ENCODE assay signal across 8 cellular contexts in the genomic region with DNA sequence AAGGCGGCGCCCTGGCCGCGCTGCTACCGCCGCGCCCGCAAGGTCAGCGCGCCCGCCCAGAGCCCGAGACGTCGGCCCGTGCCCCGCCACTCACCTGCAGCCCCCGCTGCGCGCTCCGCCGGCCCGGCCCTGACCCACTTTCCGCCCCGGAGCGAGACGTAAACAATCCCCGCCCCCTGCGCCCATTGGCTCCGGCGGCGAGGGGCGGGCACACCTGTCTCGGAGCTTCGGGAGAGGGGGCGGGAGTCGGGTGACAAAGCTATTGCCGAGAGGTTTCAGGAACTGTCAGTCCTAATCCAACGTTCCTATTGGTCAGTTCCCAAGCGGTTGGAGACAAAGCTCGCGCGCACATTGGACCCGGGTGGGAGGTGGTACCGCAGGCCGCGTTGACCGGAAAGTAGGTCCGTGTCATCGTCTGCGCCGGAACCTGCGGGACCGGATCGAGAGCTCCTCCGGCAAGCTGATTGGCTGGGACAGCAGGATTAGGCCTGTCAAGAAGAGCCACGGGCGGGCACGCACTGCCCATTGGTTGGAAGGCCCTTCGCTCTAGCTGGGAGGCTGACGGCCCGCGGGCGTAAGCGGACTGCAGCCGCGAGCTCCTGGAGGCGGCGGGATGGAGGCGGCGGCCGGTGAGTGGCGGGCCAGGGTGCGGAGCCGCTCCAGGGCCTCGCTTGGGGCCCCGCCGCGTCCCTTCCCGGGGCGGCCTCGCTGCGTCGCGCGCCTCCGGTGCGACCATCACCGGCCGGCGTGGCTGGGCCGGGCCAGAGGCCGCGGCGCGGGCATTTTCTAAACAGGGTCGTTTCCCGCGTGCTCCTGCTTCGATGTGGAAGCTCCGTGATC. TPM values are rescaled to one million over a fixed set of nuclear protein-coding genes. Genes with fewer than 3 reads are reported as not detected.
DNase-seq lines count a peak whose midpoint lies in the region; ATAC-seq and TF ChIP-seq lines count a peak whose summit lies in the region.

A gene with protein sequence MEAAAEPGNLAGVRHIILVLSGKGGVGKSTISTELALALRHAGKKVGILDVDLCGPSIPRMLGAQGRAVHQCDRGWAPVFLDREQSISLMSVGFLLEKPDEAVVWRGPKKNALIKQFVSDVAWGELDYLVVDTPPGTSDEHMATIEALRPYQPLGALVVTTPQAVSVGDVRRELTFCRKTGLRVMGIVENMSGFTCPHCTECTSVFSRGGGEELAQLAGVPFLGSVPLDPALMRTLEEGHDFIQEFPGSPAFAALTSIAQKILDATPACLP (plus strand): TSS at position 553 of the 840 bp plus-strand sequence. CDS start 61 bp downstream, at position 614.
SPSB3 (minus strand) TSS at position 164 of the 840 bp plus-strand sequence. CDS start 1,088 bp downstream, outside the sequence.

- H4K20me1 ChIP-seq in BLaER1, result peaks cover 94% of the 10 kb centered on the region

- H3K9me3 Mint-ChIP-seq in activated CD4-positive, alpha-beta T cell treated with anti-CD3 and anti-CD28 coated beads, Interleukin-2, amount 10 ng/mL, durations not matched to agents 7 days and 5 days, result no peaks in the 10 kb centered on the region

- peaks cover 66% of the 10 kb centered on the region for H3K36me3 ChIP-seq in BLaER1

- POLR2A ChIA-PET in activated CD4-positive, alpha-beta T cell treated with anti-CD3 and anti-CD28 coated beads, Interleukin-2, amount 10 ng/mL, durations not matched to agents 7 days and 5 days (lab: Charles Lee), result interaction anchor here (0.8 to 1.4 kb wide), 4 partner anchors 8 to 182 kb away, joined by 3 to 8 read pairs (median 6); partner anchors contain the start of genes EME2, MAPK8IP3, MRPS34 and RPS2

- H3K4me1 ChIP-seq in BLaER1, result peaks cover 28% of the 10 kb centered on the region

- H3K4me3 Mint-ChIP-seq in activated CD4-positive, alpha-beta T cell treated with anti-CD3 and anti-CD28 coated beads, Interleukin-2, amount 10 ng/mL, durations not matched to agents 7 days and 5 days, result peak within 1 kb of the TSS; percentile 89

- peak within 1 kb of the TSS; percentile 91 for H3K27ac ChIP-seq in BLaER1
- peak within 1 kb of the TSS; percentile 84 to 94 for H3K27ac ChIP-seq in coronary artery
- H3K27ac ChIP-seq in layer of hippocampus (ENCODE audit: low read depth, low read length), result peak within 1 kb of the TSS; percentile 81

- H3K4me2 ChIP-seq in BLaER1, result peak within 1 kb of the TSS; percentile 97

- no peak for TF ChIP-seq CTCF in coronary artery (IDR thresholded peaks at IDR 0.05)

- peak; percentile 100 for DNase-seq in NCI-H69 (lab: John Stamatoyannopoulos, UW)
- peak; percentile 100 for DNase-seq in activated CD4-positive, alpha-beta T cell treated with anti-CD3 and anti-CD28 coated beads, Interleukin-2, amount 10 ng/mL, durations not matched to agents 7 days and 5 days
- peak; percentile 100 for DNase-seq in coronary artery (ENCODE audit: low spot score)
- peak; percentile 88 to 93 for DNase-seq in stimulated activated CD4-positive, alpha-beta T cell treated with anti-CD3 and anti-CD28 coated beads, Interleukin-1b, Interleukin-23, amount 100 ng/mL, for 4 hours (ENCODE audit: low read depth in 2 of 2)

- peak within 1 kb of the TSS; percentile 94 for H3K9ac ChIP-seq in BLaER1

- peaks cover 5% of the 10 kb centered on the region for H3K36me3 Mint-ChIP-seq in activated CD4-positive, alpha-beta T cell treated with anti-CD3 and anti-CD28 coated beads, Interleukin-2, amount 10 ng/mL, durations not matched to agents 7 days and 5 days (ENCODE audit: low read depth)

- H3K4me1 Mint-ChIP-seq in activated CD4-positive, alpha-beta T cell treated with anti-CD3 and anti-CD28 coated beads, Interleukin-2, amount 10 ng/mL, durations not matched to agents 7 days and 5 days, result peaks cover 25% of the 10 kb centered on the region

- H3K4me3 ChIP-seq in BLaER1 (peak within 1 kb of the TSS; percentile 97), coronary artery (peak within 1 kb of the TSS; percentile 99)

- CTCF ChIA-PET in activated CD4-positive, alpha-beta T cell treated with anti-CD3 and anti-CD28 coated beads, Interleukin-2, amount 10 ng/mL, durations not matched to agents 7 days and 5 days (lab: Charles Lee), result interaction anchor here (0.5 to 2.0 kb wide), 16 partner anchors 8 to 182 kb away, joined by 3 to 14 read pairs (median 3); partner anchors contain the start of genes EME2, FAHD1, HAGH and MAPK8IP3

- peak within 1 kb of the TSS; percentile 93 for H3K27ac Mint-ChIP-seq in activated CD4-positive, alpha-beta T cell treated with anti-CD3 and anti-CD28 coated beads, Interleukin-2, amount 10 ng/mL, durations not matched to agents 7 days and 5 days

- peak; percentile 79 for ATAC-seq in GM19328 (IDR thresholded peaks at IDR 0.05; ENCODE audit: unreplicated experiment)
- ATAC-seq in HG03520 (IDR thresholded peaks at IDR 0.05; ENCODE audit: unreplicated experiment), result peak; percentile 80

- H3K27me3 ChIP-seq in BLaER1 (no peaks in the 10 kb centered on the region), layer of hippocampus (ENCODE audit: control insufficient read depth, insufficient read depth, low read length) (no peaks in the 10 kb centered on the region)

- no peaks in the 10 kb centered on the region for H3K9me3 ChIP-seq in BLaER1

- no peaks in the 10 kb centered on the region for H3K27me3 Mint-ChIP-seq in activated CD4-positive, alpha-beta T cell treated with anti-CD3 and anti-CD28 coated beads, Interleukin-2, amount 10 ng/mL, durations not matched to agents 7 days and 5 days

RNA-seq across cellular contexts. Expression of the first gene that starts in this region (rescaled TPM):
- 10 to 100 TPM; 40.2 to 53.8 TPM for total RNA-seq in activated CD4-positive, alpha-beta T cell treated with anti-CD3 and anti-CD28 coated beads, Interleukin-2, amount 10 ng/mL, durations not matched to agents 7 days and 5 days

RNA-seq across cellular contexts. Expression of gene SPSB3, which starts in this region (rescaled TPM):
- 10 to 100 TPM; 38.0 to 42.9 TPM for total RNA-seq in activated CD4-positive, alpha-beta T cell treated with anti-CD3 and anti-CD28 coated beads, Interleukin-2, amount 10 ng/mL, durations not matched to agents 7 days and 5 days

Comparison
In these comparisons a context has a peak if more than half of its experiments do, and no peak if none do; other contexts are left out.
1. Peak in every context shown above with its lines: DNase-seq, ATAC-seq, H3K4me3 ChIP-seq and H3K27ac ChIP-seq.